ENCODE assay signal across 1 cellular context in the genomic region with DNA sequence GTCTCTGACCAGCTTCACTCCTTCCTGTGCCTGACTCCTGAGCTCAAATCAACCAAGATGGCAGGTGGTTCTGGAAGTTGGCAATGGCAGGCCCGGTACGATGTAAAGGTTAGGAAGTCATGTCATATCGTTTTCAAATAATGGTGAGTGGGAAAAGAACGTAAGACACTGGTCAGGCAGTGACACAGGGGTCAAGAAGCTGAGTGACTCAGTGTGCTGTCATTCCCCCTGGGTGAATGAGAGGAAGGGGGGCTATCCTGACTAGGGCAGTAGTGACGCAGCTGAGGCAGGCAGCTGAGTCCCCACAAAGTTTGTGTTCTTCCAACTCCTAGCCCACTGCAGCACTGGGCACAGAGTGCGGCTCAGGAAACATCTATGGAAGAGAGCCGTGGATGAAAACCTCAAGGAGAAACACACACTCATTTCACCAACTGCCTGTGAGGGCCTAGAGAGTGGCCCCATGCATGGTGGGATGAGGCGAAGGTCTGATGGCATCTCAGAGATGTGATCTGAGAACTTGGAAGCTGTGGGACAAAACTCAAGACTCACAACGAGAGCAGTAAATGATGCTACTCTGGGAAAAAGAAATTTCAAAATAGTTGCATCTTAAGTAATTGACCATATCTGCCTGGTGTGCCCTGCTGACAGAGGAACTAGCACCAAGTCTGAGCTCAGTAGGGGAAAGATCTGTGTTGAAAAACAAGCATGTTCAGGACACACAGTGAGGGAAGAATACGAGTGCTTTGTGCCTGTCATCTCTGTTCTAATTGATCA.
A peak's percentile ranks its signal among the peaks of the same experiment; 100 is the strongest.
TF ChIP-seq lines count a peak whose summit lies in the region.

No MANE protein-coding gene starts in this region.

TF ChIP-seq in A549, 52 proteins besides CTCF, POLR2A, EP300 and RAD21 (continued from another document):
- TF ChIP-seq KDM1A (IDR thresholded peaks at IDR 0.05; ENCODE audit: low read depth) (no peak), ESRRA (IDR thresholded peaks at IDR 0.05; ENCODE audit: borderline replicate concordance, low read length) (no peak), HDAC2 (IDR thresholded peaks at IDR 0.05) (no peak), ZNF302 (CRISPR knock-in tag; IDR thresholded peaks at IDR 0.05) (no peak), CHD2 (IDR thresholded peaks at IDR 0.05; ENCODE audit: low read length, partially characterized antibody) (no peak), BHLHE40 (IDR thresholded peaks at IDR 0.05; ENCODE audit: low read depth, low read length) (no peak), SMC3 (IDR thresholded peaks at IDR 0.05) (0 out of 3 replicates have a peak, but pooled peaks have one; percentile 4), HOXB5 (CRISPR knock-in tag; IDR thresholded peaks at IDR 0.05) (no peak), KDM5A (IDR thresholded peaks at IDR 0.05) (no peak), RARB (CRISPR knock-in tag; IDR thresholded peaks at IDR 0.05) (no peak), GATA3 (IDR thresholded peaks at IDR 0.05; ENCODE audit: borderline replicate concordance) (peak; percentile 83; the same call in 1 of the 2 replicates), HEYL (CRISPR knock-in tag; IDR thresholded peaks at IDR 0.05) (no peak), JUNB (IDR thresholded peaks at IDR 0.05) (peak; percentile 80), HOXB13 (CRISPR knock-in tag; IDR thresholded peaks at IDR 0.05; ENCODE audit: low read depth) (no peak; the same call in 1 of the 2 replicates), RCOR1 (IDR thresholded peaks at IDR 0.05; ENCODE audit: low read depth, low read length) (no peak), NPAS2 (CRISPR knock-in tag; IDR thresholded peaks at IDR 0.05; ENCODE audit: borderline replicate concordance) (no peak), JUN (IDR thresholded peaks at IDR 0.05) (peak in 1 of 2 experiments; percentile 53; a peak in 1 of 5 replicates), FOSB (CRISPR knock-in tag; IDR thresholded peaks at IDR 0.05) (no peak), PHF8 (IDR thresholded peaks at IDR 0.05; ENCODE audit: borderline replicate concordance, low read depth) (no peak)
- TF ChIP-seq, protein P1, sequence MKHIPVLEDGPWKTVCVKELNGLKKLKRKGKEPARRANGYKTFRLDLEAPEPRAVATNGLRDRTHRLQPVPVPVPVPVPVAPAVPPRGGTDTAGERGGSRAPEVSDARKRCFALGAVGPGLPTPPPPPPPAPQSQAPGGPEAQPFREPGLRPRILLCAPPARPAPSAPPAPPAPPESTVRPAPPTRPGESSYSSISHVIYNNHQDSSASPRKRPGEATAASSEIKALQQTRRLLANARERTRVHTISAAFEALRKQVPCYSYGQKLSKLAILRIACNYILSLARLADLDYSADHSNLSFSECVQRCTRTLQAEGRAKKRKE (CRISPR knock-in tag; IDR thresholded peaks at IDR 0.05; ENCODE audit: low read depth): no peak
- TF ChIP-seq, protein P2, sequence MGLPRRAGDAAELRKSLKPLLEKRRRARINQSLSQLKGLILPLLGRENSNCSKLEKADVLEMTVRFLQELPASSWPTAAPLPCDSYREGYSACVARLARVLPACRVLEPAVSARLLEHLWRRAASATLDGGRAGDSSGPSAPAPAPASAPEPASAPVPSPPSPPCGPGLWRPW (IDR thresholded peaks at IDR 0.05): no peak
- TF ChIP-seq, protein P3, sequence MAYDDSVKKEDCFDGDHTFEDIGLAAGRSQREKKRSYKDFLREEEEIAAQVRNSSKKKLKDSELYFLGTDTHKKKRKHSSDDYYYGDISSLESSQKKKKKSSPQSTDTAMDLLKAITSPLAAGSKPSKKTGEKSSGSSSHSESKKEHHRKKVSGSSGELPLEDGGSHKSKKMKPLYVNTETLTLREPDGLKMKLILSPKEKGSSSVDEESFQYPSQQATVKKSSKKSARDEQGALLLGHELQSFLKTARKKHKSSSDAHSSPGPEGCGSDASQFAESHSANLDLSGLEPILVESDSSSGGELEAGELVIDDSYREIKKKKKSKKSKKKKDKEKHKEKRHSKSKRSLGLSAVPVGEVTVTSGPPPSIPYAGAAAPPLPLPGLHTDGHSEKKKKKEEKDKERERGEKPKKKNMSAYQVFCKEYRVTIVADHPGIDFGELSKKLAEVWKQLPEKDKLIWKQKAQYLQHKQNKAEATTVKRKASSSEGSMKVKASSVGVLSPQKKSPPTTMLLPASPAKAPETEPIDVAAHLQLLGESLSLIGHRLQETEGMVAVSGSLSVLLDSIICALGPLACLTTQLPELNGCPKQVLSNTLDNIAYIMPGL (CRISPR knock-in tag; IDR thresholded peaks at IDR 0.05; ENCODE audit: borderline replicate concordance): no peak
- TF ChIP-seq, protein P4, sequence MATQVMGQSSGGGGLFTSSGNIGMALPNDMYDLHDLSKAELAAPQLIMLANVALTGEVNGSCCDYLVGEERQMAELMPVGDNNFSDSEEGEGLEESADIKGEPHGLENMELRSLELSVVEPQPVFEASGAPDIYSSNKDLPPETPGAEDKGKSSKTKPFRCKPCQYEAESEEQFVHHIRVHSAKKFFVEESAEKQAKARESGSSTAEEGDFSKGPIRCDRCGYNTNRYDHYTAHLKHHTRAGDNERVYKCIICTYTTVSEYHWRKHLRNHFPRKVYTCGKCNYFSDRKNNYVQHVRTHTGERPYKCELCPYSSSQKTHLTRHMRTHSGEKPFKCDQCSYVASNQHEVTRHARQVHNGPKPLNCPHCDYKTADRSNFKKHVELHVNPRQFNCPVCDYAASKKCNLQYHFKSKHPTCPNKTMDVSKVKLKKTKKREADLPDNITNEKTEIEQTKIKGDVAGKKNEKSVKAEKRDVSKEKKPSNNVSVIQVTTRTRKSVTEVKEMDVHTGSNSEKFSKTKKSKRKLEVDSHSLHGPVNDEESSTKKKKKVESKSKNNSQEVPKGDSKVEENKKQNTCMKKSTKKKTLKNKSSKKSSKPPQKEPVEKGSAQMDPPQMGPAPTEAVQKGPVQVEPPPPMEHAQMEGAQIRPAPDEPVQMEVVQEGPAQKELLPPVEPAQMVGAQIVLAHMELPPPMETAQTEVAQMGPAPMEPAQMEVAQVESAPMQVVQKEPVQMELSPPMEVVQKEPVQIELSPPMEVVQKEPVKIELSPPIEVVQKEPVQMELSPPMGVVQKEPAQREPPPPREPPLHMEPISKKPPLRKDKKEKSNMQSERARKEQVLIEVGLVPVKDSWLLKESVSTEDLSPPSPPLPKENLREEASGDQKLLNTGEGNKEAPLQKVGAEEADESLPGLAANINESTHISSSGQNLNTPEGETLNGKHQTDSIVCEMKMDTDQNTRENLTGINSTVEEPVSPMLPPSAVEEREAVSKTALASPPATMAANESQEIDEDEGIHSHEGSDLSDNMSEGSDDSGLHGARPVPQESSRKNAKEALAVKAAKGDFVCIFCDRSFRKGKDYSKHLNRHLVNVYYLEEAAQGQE (IDR thresholded peaks at IDR 0.05): no peak
